In the genomic region with DNA sequence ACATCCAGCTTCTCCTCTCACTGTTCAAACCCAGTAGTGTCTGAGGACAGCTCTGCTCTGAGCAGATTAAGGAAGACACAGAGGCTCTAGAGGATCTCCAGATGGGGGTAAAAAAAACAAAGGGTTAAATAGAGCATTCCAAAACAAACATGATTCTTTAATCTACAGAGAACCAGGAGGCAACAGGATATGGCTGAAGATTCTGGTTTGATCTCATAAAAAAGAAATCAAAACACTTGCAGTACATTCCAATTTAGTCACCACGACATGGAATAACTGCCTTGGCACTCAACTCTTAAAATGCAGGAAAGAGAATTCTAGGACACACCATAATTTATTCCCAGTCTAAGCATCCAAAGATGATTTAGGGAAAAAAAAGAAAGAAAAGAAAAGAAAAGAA, we compare ENCODE assay signal across 1 cellular context.
TF ChIP-seq lines count a peak whose summit lies in the region.

No MANE protein-coding gene starts in this region.

TF ChIP-seq in endothelial cell of umbilical vein, 7 proteins besides CTCF, POLR2A, EP300 and RAD21 (continued from another document):
- TF ChIP-seq, protein P1, sequence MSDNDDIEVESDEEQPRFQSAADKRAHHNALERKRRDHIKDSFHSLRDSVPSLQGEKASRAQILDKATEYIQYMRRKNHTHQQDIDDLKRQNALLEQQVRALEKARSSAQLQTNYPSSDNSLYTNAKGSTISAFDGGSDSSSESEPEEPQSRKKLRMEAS (IDR thresholded peaks at IDR 0.05; ENCODE audit: insufficient read depth, insufficient read length) = no peak
- TF ChIP-seq FOS (IDR thresholded peaks at IDR 0.05; ENCODE audit: borderline replicate concordance, insufficient read depth, low read length) (peak; percentile 27), MYC (IDR thresholded peaks at IDR 0.05; ENCODE audit: low read depth, low read length) (no peak), GATA2 (IDR thresholded peaks at IDR 0.05; ENCODE audit: insufficient read depth, insufficient read length, low read depth, low read length) (peak; percentile 95), JUN (IDR thresholded peaks at IDR 0.05; ENCODE audit: borderline replicate concordance, insufficient read depth, insufficient read length, low read depth) (peak; percentile 56), POLR2AphosphoS5 (IDR thresholded peaks at IDR 0.05; ENCODE audit: insufficient read depth, low read depth, low read length) (peak; percentile 94)
